ENCODE assay signal across 19 cellular contexts in the genomic region with DNA sequence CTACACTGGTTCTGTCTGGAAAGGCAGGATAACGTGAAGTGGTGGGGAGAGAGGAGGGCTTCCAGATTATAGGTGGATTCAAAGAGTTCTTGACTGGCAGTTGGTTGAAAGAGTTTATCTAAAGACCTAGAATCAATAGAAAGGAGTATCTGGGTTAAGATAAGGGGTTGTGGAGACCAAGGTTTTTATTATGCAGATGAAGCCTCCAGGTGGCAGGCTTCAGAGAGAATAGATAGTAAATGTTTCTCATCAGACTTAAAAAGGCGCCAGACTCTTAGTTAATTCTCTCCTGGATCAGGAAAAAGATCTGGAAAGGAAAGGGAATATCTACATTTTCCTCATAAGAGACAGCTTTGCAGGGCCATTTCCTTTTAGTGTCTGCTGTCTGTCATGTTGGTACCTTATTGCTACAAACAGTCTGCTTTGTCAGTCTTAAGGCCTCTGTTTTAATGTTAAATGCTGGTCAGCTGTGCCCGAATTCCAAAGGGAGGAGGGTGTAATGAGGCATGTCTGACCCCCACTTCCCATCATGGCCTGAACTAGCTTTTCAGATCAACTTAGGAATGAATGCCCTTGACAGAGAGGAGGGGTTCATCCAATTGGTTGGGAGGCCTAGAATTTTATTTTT.
A peak's percentile ranks its signal among the peaks of the same experiment; 100 is the strongest.
DNase-seq lines count a peak whose midpoint lies in the region; ATAC-seq, FAIRE-seq and TF ChIP-seq lines count a peak whose summit lies in the region.
"Had no signal": no experiment of that assay in that cellular context is flagged by ENCODE, and none has a peak within 500 bp of the region (broad histone marks: within the 10 kb centered on the region; RNA-seq: fewer than 3 reads in every experiment).

No MANE protein-coding gene starts in this region.

- no peak overlapping the region for H3K4me3 Mint-ChIP-seq in WTC11
- H3K4me3 Mint-ChIP-seq: CD8-positive, alpha-beta memory T cell; IgD-negative memory B cell had no signal

- peaks cover 41% of the 10 kb centered on the region for H3K4me1 Mint-ChIP-seq in WTC11
- H3K4me1 Mint-ChIP-seq: IgD-negative memory B cell had no signal

- peaks cover 3% of the 10 kb centered on the region; the same call in 1 of the 2 replicates for H3K36me3 Mint-ChIP-seq in WTC11
- H3K36me3 Mint-ChIP-seq: CD8-positive, alpha-beta memory T cell; IgD-negative memory B cell had no signal

- peaks cover 3% of the 10 kb centered on the region; the same call in 1 of the 2 replicates for H3K9me3 Mint-ChIP-seq in WTC11
- H3K9me3 Mint-ChIP-seq: CD8-positive, alpha-beta memory T cell had no signal

- H3K27ac Mint-ChIP-seq in WTC11, result peak overlapping the region; percentile 81
- H3K27ac Mint-ChIP-seq: CD8-positive, alpha-beta memory T cell; IgD-negative memory B cell had no signal

- DNase-seq in HTR-8/SVneo (ENCODE audit: insufficient read length, low spot score) (no peak), WTC11 (ENCODE audit: low spot score) (peak; percentile 44), kidney glomerular epithelial cell (lab: John Stamatoyannopoulos, UW) (peak; percentile 28), urothelium cell line (ENCODE audit: low spot score) (no peak), NOMO-1 treated with dmso at 0.1 percent for 144 hours (lab: John Stamatoyannopoulos, UW; ENCODE audit: unreplicated experiment) (no peak), globus pallidus (ENCODE audit: low spot score) (no peak)
- DNase-seq in stimulated activated CD8-positive, alpha-beta memory T cell treated with anti-CD3 and anti-CD28 coated beads, Interleukin-4, amount 100 ng/mL, for 48 hours, result no peak
- DNase-seq: BE2C; CD8-positive, alpha-beta memory T cell; EL; H7; MV-4-11; NCI-H1436 treated with DMSO at 0.1 percent for 48 hours; NCI-H446 treated with DMSO at 0.1 percent for 48 hours; NCI-H774; Peyer's patch; Right ventricle myocardium superior; SK-N-SH had no signal

- FAIRE-seq in HTR-8/SVneo (lab: Jason Lieb, UNC) (peak; percentile 33), urothelium cell line (lab: Jason Lieb, UNC) (peak; percentile 5)

- POLR2A ChIA-PET in WTC11 (lab: Charles Lee), result interaction anchor here (1.1 kb wide), 1 partner anchor 403 kb away, joined by 3 read pairs; no protein-coding TSS in a partner anchor

- ATAC-seq in WTC11, result peak; percentile 87

- H3K27me3 Mint-ChIP-seq in WTC11 (ENCODE audit: low read depth), result no peaks in the 10 kb centered on the region

- CTCF ChIA-PET in WTC11 (lab: Charles Lee), result interaction anchor here (0.8 to 7.3 kb wide), 5 partner anchors 9 to 402 kb away, joined by 3 to 50 read pairs (median 3); no protein-coding TSS in a partner anchor

- no peak for TF ChIP-seq CTCF in WTC11 (IDR thresholded peaks at IDR 0.05)

TF ChIP-seq in WTC11, 78 proteins besides CTCF, POLR2A, EP300 and RAD21:
- no peak for TF ChIP-seq ESRRA (CRISPR knock-in tag; IDR thresholded peaks at IDR 0.05; ENCODE audit: borderline replicate concordance)
- TF ChIP-seq ZNF263 (CRISPR knock-in tag; IDR thresholded peaks at IDR 0.05; ENCODE audit: low read depth), result no peak
- TF ChIP-seq TEAD1 (CRISPR knock-in tag; IDR thresholded peaks at IDR 0.05), result peak; percentile 86; the same call in 1 of the 2 replicates
- TF ChIP-seq ZBTB21 (CRISPR knock-in tag; IDR thresholded peaks at IDR 0.05; ENCODE audit: borderline replicate concordance), result no peak

Comparison
In these comparisons a context has a peak if more than half of its experiments do, and no peak if none do; other contexts are left out.
1. DNase-seq: peak in WTC11 (single experiment) and kidney glomerular epithelial cell (single experiment); none in HTR-8/SVneo (single experiment), urothelium cell line (single experiment), NOMO-1 treated with dmso at 0.1 percent for 144 hours (single experiment), globus pallidus (single experiment) and stimulated activated CD8-positive, alpha-beta memory T cell treated with anti-CD3 and anti-CD28 coated beads, Interleukin-4, amount 100 ng/mL, for 48 hours (single experiment).